ENCODE assay signal across 20 cellular contexts in the genomic region with DNA sequence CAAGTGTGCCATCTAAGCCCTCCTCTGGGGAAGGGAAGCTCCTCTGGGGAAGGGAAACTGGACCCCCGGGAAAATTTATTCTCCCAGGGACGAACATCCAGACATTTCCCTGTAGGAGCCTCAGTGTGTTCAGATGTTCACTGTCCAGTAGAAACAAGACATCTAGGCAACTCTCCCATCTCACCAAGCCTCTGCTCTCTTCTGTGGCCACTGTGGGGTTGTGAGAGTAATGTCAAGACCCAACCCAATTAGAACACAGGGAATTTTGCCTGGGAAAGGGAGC. TPM values are rescaled to one million over a fixed set of nuclear protein-coding genes. Genes with fewer than 3 reads are reported as not detected.
DNase-seq lines count a peak whose midpoint lies in the region; ATAC-seq and TF ChIP-seq lines count a peak whose summit lies in the region.
"Had no signal": no experiment of that assay in that cellular context is flagged by ENCODE, and none has a peak within 500 bp of the region (broad histone marks: within the 10 kb centered on the region; RNA-seq: fewer than 3 reads in every experiment).

No MANE protein-coding gene starts in this region.

- H3K36me3 ChIP-seq in ascending aorta (no peaks in the 10 kb centered on the region), muscle layer of duodenum (ENCODE audit: control insufficient read depth in 1 of 2, insufficient read depth in 2 of 2, low read length in 2 of 2) (no peaks in the 10 kb centered on the region), A673 (ENCODE audit: insufficient read depth, low read length, poor library complexity, severe bottlenecking) (no peaks in the 10 kb centered on the region)
- H3K36me3 ChIP-seq: HAP-1 had no signal

- H3K4me1 ChIP-seq in ascending aorta (peaks cover 23 to 49% of the 10 kb centered on the region in 2 donors), muscle layer of duodenum (ENCODE audit: control insufficient read depth in 1 of 2, insufficient read depth in 2 of 2, low read length in 2 of 2) (peaks cover 0 to 22% of the 10 kb centered on the region in 2 donors), A673 (ENCODE audit: insufficient read depth, low read length, poor library complexity, severe bottlenecking) (no peaks in the 10 kb centered on the region)
- H3K4me1 ChIP-seq: HAP-1 had no signal

- H3K9me3 ChIP-seq in ascending aorta: peaks cover 0 to under 1% of the 10 kb centered on the region in 2 donors
- no peaks in the 10 kb centered on the region for H3K9me3 ChIP-seq in muscle layer of duodenum (ENCODE audit: control insufficient read depth in 1 of 2, low read length in 2 of 2)
- H3K9me3 ChIP-seq in A673 (ENCODE audit: low read depth, low read length, poor library complexity, severe bottlenecking): no peaks in the 10 kb centered on the region
- H3K9me3 ChIP-seq: HAP-1 had no signal

- BruUV-seq in A673 (replicated peaks; lab: Mats Ljungman, UMichigan): no TSS peak

- TF ChIP-seq CTCF in ascending aorta (IDR thresholded peaks at IDR 0.05) (no peak), A673 (conservative IDR thresholded peaks at IDR 0.05; ENCODE audit: low read depth, low read length) (no peak)

- DNase-seq in cardiac septum (ENCODE audit: low spot score) (peak; percentile 7), left ventricle myocardium superior (no peak), ascending aorta (ENCODE audit: low spot score in 2 of 2) (peak in 1 of 2 donors; percentile 59), ureter (ENCODE audit: low spot score) (peak; percentile 26), A673 (ENCODE audit: low spot score) (no peak)
- DNase-seq: 8988T; AML-193; CD4-positive, CD25-positive, alpha-beta regulatory T cell; GF-D8; NCI-H1105; NCI-H1694; NCI-H2081; NCI-H446; NCI-H526; Right ventricle myocardium superior had no signal

- H3K27me3 ChIP-seq in ascending aorta: no peaks in the 10 kb centered on the region
- peaks cover 18% of the 10 kb centered on the region for H3K27me3 ChIP-seq in muscle layer of duodenum (ENCODE audit: low read depth, low read length)
- peaks cover 46% of the 10 kb centered on the region for H3K27me3 ChIP-seq in A673 (replicated peaks; ENCODE audit: insufficient read depth, low read depth, low read length, poor library complexity)

- H3K4me3 ChIP-seq in ascending aorta (no peak overlapping the region), muscle layer of duodenum (ENCODE audit: low read depth in 1 of 2, low read length in 2 of 2) (no peak overlapping the region), A673 (ENCODE audit: low read depth, low read length, poor library complexity, severe bottlenecking) (no peak overlapping the region)
- H3K4me3 ChIP-seq: HAP-1 had no signal

- H3K27ac ChIP-seq in ascending aorta (peak overlapping the region; percentile 97 to 100), muscle layer of duodenum (ENCODE audit: low read length) (peak overlapping the region; percentile 39), A673 (ENCODE audit: low read depth, low read length, poor library complexity, severe bottlenecking) (no peak overlapping the region)

- intact Hi-C loops in cardiac septum (cut with DNase I) (no loop called here), left ventricle myocardium superior (cut with micrococcal nuclease) (no loop called here), ascending aorta (cut with DNase I) (loop anchor here (2.0 kb wide), 1 partner anchor 13 kb away; no protein-coding TSS in a partner anchor), A673 (cut with micrococcal nuclease; ENCODE audit: unreplicated experiment) (no loop called here)

- POLR2A ChIA-PET in A673 (lab: Charles Lee; ENCODE audit: low non-redundant PET): no interaction called here

- CTCF ChIA-PET in A673 (lab: Charles Lee): no interaction called here

- ATAC-seq in left ventricle myocardium superior: no peak
- no peak for ATAC-seq in HG03095 (IDR thresholded peaks at IDR 0.05; ENCODE audit: unreplicated experiment)
- ATAC-seq in HG03280 (IDR thresholded peaks at IDR 0.05; ENCODE audit: unreplicated experiment): no peak

RNA-seq across cellular contexts. Expression of gene PTGIS, which starts 3.6 kb away (rescaled TPM):
- total RNA-seq in cardiac septum: 37.6 TPM
- 24.0 TPM for total RNA-seq in left ventricle myocardium superior
- total RNA-seq in ascending aorta: 288 TPM
- total RNA-seq in ureter: 57.8 TPM
- total RNA-seq in A673 (2021): not detected in 2 replicates
- total RNA-seq: CD4-positive, CD25-positive, alpha-beta regulatory T cell; OCI-LY7 had no signal

Comparison
In these comparisons a context has a peak if more than half of its experiments do, and no peak if none do; other contexts are left out.
1. DNase-seq: peak in cardiac septum (single experiment) and ureter (single experiment); none in left ventricle myocardium superior (single experiment) and A673 (single experiment).
2. RNA of gene PTGIS, which starts 3.6 kb away (total RNA-seq): 288 TPM in ascending aorta (single experiment), 57.8 TPM in ureter (single experiment), 37.6 TPM in cardiac septum (single experiment) and 24.0 TPM in left ventricle myocardium superior (single experiment); not detected in A673; every median in the first group is over 10 times any median in the second.